ENCODE assay signal across 16 cellular contexts in the genomic region with DNA sequence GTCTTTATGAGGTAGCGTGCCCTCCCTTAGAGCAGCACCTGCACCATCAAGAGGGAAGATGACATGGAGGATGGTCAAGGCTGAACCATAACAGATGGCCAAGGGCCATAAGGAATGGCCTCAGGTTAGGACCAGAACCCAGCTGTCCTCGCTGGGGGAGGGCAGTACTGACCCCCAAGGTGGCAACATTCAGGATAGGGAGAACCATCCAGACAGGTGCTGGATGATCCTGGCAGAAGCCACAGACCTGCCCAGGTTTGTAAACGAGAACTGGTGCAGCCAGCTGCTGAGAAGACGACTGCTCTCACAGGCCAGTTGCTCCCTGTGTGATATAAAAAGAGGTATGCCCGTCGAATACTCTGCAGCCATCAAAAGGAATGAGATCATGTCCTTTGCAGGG.
"Had no signal": no experiment of that assay in that cellular context is flagged by ENCODE, and none has a peak within 500 bp of the region (broad histone marks: within the 10 kb centered on the region; RNA-seq: fewer than 3 reads in every experiment).

No MANE protein-coding gene starts in this region.

- H3K36me3 ChIP-seq: ovary, suprapubic skin, thyroid gland, upper lobe of right lung had no signal

- H3K4me3 Mint-ChIP-seq: central memory CD8-positive, alpha-beta T cell; immature natural killer cell; naive thymus-derived CD8-positive, alpha-beta T cell had no signal

- DNase-seq: effector memory CD4-positive, alpha-beta T cell; foreskin keratinocyte; immature natural killer cell; mesendoderm; naive thymus-derived CD8-positive, alpha-beta T cell; ovary; right cardiac atrium; small intestine; stimulated activated CD4-positive, alpha-beta T cell treated with anti-CD3 and anti-CD28 coated beads, Interleukin-12 subunit alpha, Interleukin-12 subunit beta, amount 100 ng/mL, for 4 hours; stimulated activated CD4-positive, alpha-beta T cell treated with anti-CD3 and anti-CD28 coated beads, Interleukin-2, amount 100 ng/mL, for 48 hours; stimulated activated naive CD8-positive, alpha-beta T cell treated with anti-CD3 and anti-CD28 coated beads, Interleukin-15, Interleukin-2, amounts not matched to agents 100 U/mL and 50 U/mL, for 24 hours; thyroid gland; upper lobe of right lung had no signal

- H3K4me1 Mint-ChIP-seq: central memory CD8-positive, alpha-beta T cell; immature natural killer cell; naive thymus-derived CD8-positive, alpha-beta T cell had no signal

- H3K9me3 ChIP-seq: ovary, thyroid gland, upper lobe of right lung had no signal

- H3K36me3 Mint-ChIP-seq: immature natural killer cell; naive thymus-derived CD8-positive, alpha-beta T cell had no signal

- H3K4me1 ChIP-seq: foreskin keratinocyte, suprapubic skin, thyroid gland, upper lobe of right lung had no signal

- H3K27me3 ChIP-seq: foreskin keratinocyte, ovary, thyroid gland, upper lobe of right lung had no signal

- H3K27ac Mint-ChIP-seq: immature natural killer cell; naive thymus-derived CD8-positive, alpha-beta T cell had no signal

- H3K4me3 ChIP-seq: ovary, suprapubic skin, thyroid gland, upper lobe of right lung had no signal

- H3K27ac ChIP-seq: epithelial cell of prostate, foreskin keratinocyte, ovary, suprapubic skin, thyroid gland, upper lobe of right lung had no signal

- ATAC-seq: foreskin keratinocyte; naive thymus-derived CD8-positive, alpha-beta T cell; right cardiac atrium; stimulated activated naive CD8-positive, alpha-beta T cell treated with anti-CD3 and anti-CD28 coated beads, Interleukin-15, Interleukin-2, amounts not matched to agents 100 U/mL and 50 U/mL, for 24 hours; upper lobe of right lung had no signal
